In genomic region chr11:118380571-118380970, GRCh38 we compare ENCODE assay signal across 18 cellular contexts. TPM values are rescaled to one million over a fixed set of nuclear protein-coding genes. Genes with fewer than 3 reads are reported as not detected.
DNase-seq lines count a peak whose midpoint lies in the region; ATAC-seq and TF ChIP-seq lines count a peak whose summit lies in the region.
"Had no signal": no experiment of that assay in that cellular context is flagged by ENCODE, and none has a peak within 500 bp of the region (broad histone marks: within the 10 kb centered on the region; RNA-seq: fewer than 3 reads in every experiment).

No MANE protein-coding gene starts in this region.

- H3K27me3 Mint-ChIP-seq in GM23338 (ENCODE audit: insufficient read depth, low read depth, poor library complexity) = no peaks in the 10 kb centered on the region
- no peaks in the 10 kb centered on the region for H3K27me3 Mint-ChIP-seq in activated naive CD4-positive, alpha-beta T cell treated with anti-CD3 and anti-CD28 coated beads, Interleukin-2, amount 10 ng/mL, durations not matched to agents 7 days and 5 days
- H3K27me3 Mint-ChIP-seq: IgD-negative memory B cell had no signal

- no peak overlapping the region for H3K4me3 ChIP-seq in GM23338
- no peak overlapping the region for H3K4me3 ChIP-seq in PC-3 (ENCODE audit: low read length)
- H3K4me3 ChIP-seq in Peyer's patch = no peak overlapping the region
- no peak overlapping the region for H3K4me3 ChIP-seq in upper lobe of right lung

- H3K9me3 Mint-ChIP-seq in GM23338 = no peaks in the 10 kb centered on the region
- no peaks in the 10 kb centered on the region for H3K9me3 Mint-ChIP-seq in activated naive CD4-positive, alpha-beta T cell treated with anti-CD3 and anti-CD28 coated beads, Interleukin-2, amount 10 ng/mL, durations not matched to agents 7 days and 5 days
- H3K9me3 Mint-ChIP-seq: IgD-negative memory B cell had no signal

- H3K9me2 ChIP-seq in GM23338 (ENCODE audit: insufficient read depth) (no peaks in the 10 kb centered on the region), PC-3 (replicated peaks; ENCODE audit: low read length) (no peaks in the 10 kb centered on the region)

- DNase-seq in GM23338 (ENCODE audit: low spot score) = peak; percentile 9
- no peak for DNase-seq in PC-3
- DNase-seq in dermis blood vessel endothelial cell = peak; percentile 67
- peak; percentile 56 for DNase-seq in islet precursor cell
- DNase-seq in Peyer's patch = no peak
- DNase-seq in activated naive CD4-positive, alpha-beta T cell treated with anti-CD3 and anti-CD28 coated beads, Interleukin-2, amount 10 ng/mL, durations not matched to agents 7 days and 5 days = no peak
- no peak for DNase-seq in upper lobe of right lung
- DNase-seq: DMS 273 treated with DMSO at 0.1 percent for 48 hours; GF-D8; NCI-H187; NCI-H526 treated with DMSO at 0.1 percent for 48 hours; NK-92 treated with Interleukin-12 subunit alpha and Interleukin-12 subunit beta, amount 100 ng/mL, for 24 hours had no signal

- no peaks in the 10 kb centered on the region for H3F3A ChIP-seq in GM23338 (replicated peaks; ENCODE audit: low read depth)
- H3F3A ChIP-seq in PC-3 (ENCODE audit: low read length, unreplicated experiment) = no peaks in the 10 kb centered on the region

- H3K9ac ChIP-seq in PC-3 (ENCODE audit: low read length) = no peak overlapping the region

- peaks cover 51% of the 10 kb centered on the region for H3K36me3 ChIP-seq in GM23338 (ENCODE audit: insufficient read depth)
- peaks cover 61% of the 10 kb centered on the region for H3K36me3 ChIP-seq in PC-3 (ENCODE audit: low read depth, low read length)
- peaks cover 0 to 98% (median 0%) of the 10 kb centered on the region in 3 donors for H3K36me3 ChIP-seq in Peyer's patch
- H3K36me3 ChIP-seq in upper lobe of right lung = peaks cover 96% of the 10 kb centered on the region

- no peaks in the 10 kb centered on the region for H3K79me2 ChIP-seq in GM23338 (replicated peaks; ENCODE audit: insufficient read depth)
- no peaks in the 10 kb centered on the region for H3K79me2 ChIP-seq in PC-3 (ENCODE audit: low read length)

- no peak overlapping the region for H3K4me3 Mint-ChIP-seq in GM23338
- no peak overlapping the region for H3K4me3 Mint-ChIP-seq in activated naive CD4-positive, alpha-beta T cell treated with anti-CD3 and anti-CD28 coated beads, Interleukin-2, amount 10 ng/mL, durations not matched to agents 7 days and 5 days
- H3K4me3 Mint-ChIP-seq: IgD-negative memory B cell had no signal

- H3K4me2 ChIP-seq in GM23338 (no peak overlapping the region), PC-3 (ENCODE audit: low read length) (no peak overlapping the region)

- POLR2A ChIA-PET in PC-3 (lab: Charles Lee; ENCODE audit: unreplicated experiment) = no interaction called here

- no peaks in the 10 kb centered on the region for H3K27me3 ChIP-seq in GM23338 (ENCODE audit: insufficient read depth)
- no peaks in the 10 kb centered on the region for H3K27me3 ChIP-seq in PC-3 (ENCODE audit: low read length)
- no peaks in the 10 kb centered on the region for H3K27me3 ChIP-seq in Peyer's patch
- H3K27me3 ChIP-seq in upper lobe of right lung = no peaks in the 10 kb centered on the region

- H3K27ac Mint-ChIP-seq in GM23338 = no peak overlapping the region
- no peak overlapping the region for H3K27ac Mint-ChIP-seq in activated naive CD4-positive, alpha-beta T cell treated with anti-CD3 and anti-CD28 coated beads, Interleukin-2, amount 10 ng/mL, durations not matched to agents 7 days and 5 days

- no peaks in the 10 kb centered on the region for H3K9me3 ChIP-seq in PC-3 (ENCODE audit: low read length)
- H3K9me3 ChIP-seq in Peyer's patch = no peaks in the 10 kb centered on the region
- H3K9me3 ChIP-seq in upper lobe of right lung = no peaks in the 10 kb centered on the region

- no peak for TF ChIP-seq CTCF in GM23338 (conservative IDR thresholded peaks at IDR 0.05; ENCODE audit: low read depth in 2 of 2)
- TF ChIP-seq CTCF in PC-3 (conservative IDR thresholded peaks at IDR 0.05; ENCODE audit: low read depth, low read length) = no peak
- no peak for TF ChIP-seq CTCF in Peyer's patch (IDR thresholded peaks at IDR 0.05)
- TF ChIP-seq CTCF in upper lobe of right lung (IDR thresholded peaks at IDR 0.05) = no peak

- ATAC-seq in GM23338 (no peak), PC-3 (peak; percentile 71), GM21515 (IDR thresholded peaks at IDR 0.05; ENCODE audit: unreplicated experiment) (no peak), upper lobe of right lung (no peak)

- TF ChIP-seq POLR2A in Peyer's patch (IDR thresholded peaks at IDR 0.05) = no peak

- H4K20me1 ChIP-seq in GM23338 (replicated peaks; ENCODE audit: insufficient read depth) = 0 out of 2 replicates have a peak, but pooled peaks cover 8% of the 10 kb centered on the region
- no peaks in the 10 kb centered on the region for H4K20me1 ChIP-seq in PC-3 (ENCODE audit: low read length)

- no peaks in the 10 kb centered on the region for H3K4me1 ChIP-seq in GM23338 (ENCODE audit: insufficient read depth)
- H3K4me1 ChIP-seq in PC-3 (ENCODE audit: insufficient read depth, low read length) = no peaks in the 10 kb centered on the region
- H3K4me1 ChIP-seq in Peyer's patch = no peaks in the 10 kb centered on the region
- H3K4me1 ChIP-seq in upper lobe of right lung = no peaks in the 10 kb centered on the region

- H3K27ac ChIP-seq in GM23338 (ENCODE audit: low read depth) = no peak overlapping the region
- H3K27ac ChIP-seq in PC-3 (ENCODE audit: low read length) = no peak overlapping the region
- no peak overlapping the region for H3K27ac ChIP-seq in Peyer's patch
- H3K27ac ChIP-seq in upper lobe of right lung = no peak overlapping the region

- H2AFZ ChIP-seq in GM23338 (no peak overlapping the region), PC-3 (ENCODE audit: low read length) (no peak overlapping the region)

- no TSS peak for BruUV-seq in PC-3 (replicated peaks; lab: Mats Ljungman, UMichigan)

- no peaks in the 10 kb centered on the region for H3K4me1 Mint-ChIP-seq in GM23338
- H3K4me1 Mint-ChIP-seq in activated naive CD4-positive, alpha-beta T cell treated with anti-CD3 and anti-CD28 coated beads, Interleukin-2, amount 10 ng/mL, durations not matched to agents 7 days and 5 days = peaks cover 6% of the 10 kb centered on the region

- CTCF ChIA-PET in PC-3 (lab: Charles Lee) = no interaction called here
- CTCF ChIA-PET in activated naive CD4-positive, alpha-beta T cell treated with anti-CD3 and anti-CD28 coated beads, Interleukin-2, amount 10 ng/mL, durations not matched to agents 7 days and 5 days (lab: Charles Lee) = no interaction called here

- intact Hi-C loops in PC-3 (cut with micrococcal nuclease) (no loop called here), upper lobe of right lung (cut with DNase I) (loop anchor here (10.0 kb wide), 1 partner anchor 114 kb away; no protein-coding TSS in a partner anchor)

- H3K36me3 Mint-ChIP-seq in GM23338 (ENCODE audit: low read depth) = peaks cover 60% of the 10 kb centered on the region
- peaks cover 61% of the 10 kb centered on the region for H3K36me3 Mint-ChIP-seq in activated naive CD4-positive, alpha-beta T cell treated with anti-CD3 and anti-CD28 coated beads, Interleukin-2, amount 10 ng/mL, durations not matched to agents 7 days and 5 days

TF ChIP-seq in GM23338, 12 proteins besides CTCF, POLR2A, EP300 and RAD21 (continues in another document):
- TF ChIP-seq POLR2AphosphoS5 (IDR thresholded peaks at IDR 0.05; ENCODE audit: low read depth) = no peak
- TF ChIP-seq STAT1 (IDR thresholded peaks at IDR 0.05; ENCODE audit: unreplicated experiment) = no peak
- TF ChIP-seq CREB1 (CRISPR knock-in tag; IDR thresholded peaks at IDR 0.05; ENCODE audit: low read depth) = no peak

RNA-seq across cellular contexts. Expression of gene ATP5MG, which starts 20.8 kb away (rescaled TPM):
- 41.7 and 50.1 TPM in 2 replicates for total RNA-seq in GM23338 (2014; rRNA removed; shearing (Covaris generic))
- 987 and 1,075 TPM in 2 replicates for polyA plus RNA-seq in GM23338 (2016; fragmentation: Nextera tagmentation; extraction: Ambion mirVana)
- 256 and 375 TPM in 2 replicates for total RNA-seq in PC-3 (2014; rRNA removed)
- 46.4 and 58.9 TPM in 2 replicates for total RNA-seq in dermis blood vessel endothelial cell
- 10 to 100 TPM; 38.5 to 89.8 (median 51.6) TPM for total RNA-seq in Peyer's patch
- total RNA-seq in upper lobe of right lung = 140 TPM

RNA-seq across cellular contexts. Expression of gene UBE4A, which starts 21.2 kb away (rescaled TPM):
- 42.2 and 42.8 TPM in 2 replicates for total RNA-seq in GM23338 (2014; rRNA removed; shearing (Covaris generic))
- polyA plus RNA-seq in GM23338 (2016; fragmentation: Nextera tagmentation; extraction: Ambion mirVana) = 9.9 and 11.8 TPM in 2 replicates
- total RNA-seq in PC-3 (2014; rRNA removed) (51.7 and 56.4 TPM in 2 replicates), dermis blood vessel endothelial cell (32.5 and 43.3 TPM in 2 replicates), Peyer's patch (10 to 100 TPM; 47.7 to 60.1 (median 54.1) TPM), upper lobe of right lung (40.0 TPM)

RNA-seq across cellular contexts. Expression of gene CD3G, which starts 36.4 kb away (rescaled TPM):
- total RNA-seq in GM23338 (2014; rRNA removed; shearing (Covaris generic)) = not detected in 2 replicates
- polyA plus RNA-seq in GM23338 (2016; fragmentation: Nextera tagmentation; extraction: Ambion mirVana) = not detected in 2 replicates
- total RNA-seq in PC-3 (2014; rRNA removed) (not detected in 2 replicates), dermis blood vessel endothelial cell (not detected in 2 replicates), Peyer's patch (1 to 10 TPM; 4.7 to 7.0 (median 5.4) TPM), upper lobe of right lung (6.5 TPM)
- total RNA-seq: Daoy, HT1080, LHCN-M2, OCI-LY7 had no signal

RNA-seq across cellular contexts. Expression of gene CD3D, which starts 38.1 kb away (rescaled TPM):
- total RNA-seq in GM23338 (2014; rRNA removed; shearing (Covaris generic)) = not detected in 2 replicates
- polyA plus RNA-seq in GM23338 (2016; fragmentation: Nextera tagmentation; extraction: Ambion mirVana) = not detected in 2 replicates
- total RNA-seq in PC-3 (2014; rRNA removed) (not detected in 2 replicates), dermis blood vessel endothelial cell (not detected in 2 replicates), Peyer's patch (10 to 100 TPM; 15.4 to 26.6 (median 21.1) TPM), upper lobe of right lung (8.5 TPM)
- total RNA-seq: LHCN-M2, OCI-LY7 had no signal

RNA-seq across cellular contexts. Expression of gene KMT2A, which starts 55.7 kb away (rescaled TPM):
- 66.6 and 72.2 TPM in 2 replicates for total RNA-seq in GM23338 (2014; rRNA removed; shearing (Covaris generic))
- 29.0 and 34.3 TPM in 2 replicates for polyA plus RNA-seq in GM23338 (2016; fragmentation: Nextera tagmentation; extraction: Ambion mirVana)
- total RNA-seq in PC-3 (2014; rRNA removed) (35.3 and 38.2 TPM in 2 replicates), dermis blood vessel endothelial cell (34.4 and 49.6 TPM in 2 replicates), Peyer's patch (100 to 1,000 TPM in 1 of 4 donors, 10 to 100 TPM in 3; 46.6 to 110 (median 74.3) TPM), upper lobe of right lung (64.7 TPM)

Comparison
In these comparisons a context has a peak if more than half of its experiments do, and no peak if none do; other contexts are left out.
1. DNase-seq: peak in GM23338 (single experiment), dermis blood vessel endothelial cell (single experiment) and islet precursor cell (single experiment); none in PC-3 (single experiment), Peyer's patch (0 of 3), activated naive CD4-positive, alpha-beta T cell treated with anti-CD3 and anti-CD28 coated beads, Interleukin-2, amount 10 ng/mL, durations not matched to agents 7 days and 5 days (single experiment) and upper lobe of right lung (single experiment).